Comparison of ENCODE assay signal across 8 cellular contexts in the genomic region with DNA sequence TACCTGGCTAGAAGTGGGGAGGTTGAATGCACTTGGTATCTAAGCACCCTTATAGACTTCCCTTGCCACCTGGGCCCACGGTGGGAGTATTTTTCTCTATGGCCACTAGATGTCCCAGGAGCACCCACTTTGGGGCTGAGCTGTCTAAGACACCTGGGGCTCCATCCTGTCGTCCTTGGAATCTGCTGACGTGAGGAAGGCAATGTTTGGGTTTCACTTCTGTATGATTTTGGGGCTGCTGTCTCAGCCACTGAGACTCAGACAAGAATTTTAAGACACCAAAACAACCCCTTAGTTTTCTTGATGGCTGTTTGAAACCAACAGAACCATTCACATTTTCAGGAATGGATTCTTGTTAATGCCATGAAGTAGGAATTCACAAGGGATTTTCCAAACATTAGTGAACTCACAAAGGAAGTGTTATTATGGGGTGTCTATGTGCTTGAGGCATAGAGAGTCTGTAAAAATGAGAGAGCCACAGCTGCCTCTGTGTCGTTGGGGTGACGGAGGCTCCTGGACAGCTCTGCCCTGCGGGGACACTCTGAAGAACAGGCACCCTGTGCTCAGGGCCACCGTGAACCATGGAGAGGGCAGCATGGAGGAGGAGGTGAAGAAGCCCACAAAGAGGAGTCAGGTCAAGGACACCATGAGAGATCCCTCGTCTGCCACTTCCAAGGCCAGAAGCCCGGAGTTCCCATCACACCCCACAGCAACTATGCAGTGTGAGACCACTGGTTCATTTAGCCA.
DNase-seq lines count a peak whose midpoint lies in the region; ATAC-seq and TF ChIP-seq lines count a peak whose summit lies in the region.

No MANE protein-coding gene starts in this region.

- H3K27ac ChIP-seq in colonic mucosa: no peak overlapping the region

- DNase-seq in 8988T (peak; percentile 60), GM13976 (ENCODE audit: low spot score) (peak; percentile 79), NCI-H2171 (lab: John Stamatoyannopoulos, UW) (peak; percentile 2), colonic mucosa (peak; percentile 75), lung microvascular endothelial cell (ENCODE audit: low read depth in 2 of 2) (peak; percentile 55 to 76)
- peak; percentile 32 to 36 for DNase-seq in activated CD4-positive, alpha-beta T cell treated with anti-CD3 and anti-CD28 coated beads for 24 hours (ENCODE audit: low read depth in 2 of 2)
- peak; percentile 17 to 45 for DNase-seq in stimulated activated CD8-positive, alpha-beta memory T cell treated with anti-CD3 and anti-CD28 coated beads, Interleukin-2, amount 100 ng/mL, for 48 hours (ENCODE audit: low read depth in 2 of 2)

- in situ Hi-C loops in GM13976 (cut with MboI; ENCODE audit: low sequenced_read_pairs, unreplicated experiment): no loop called here

- no peak overlapping the region for H3K9ac ChIP-seq in colonic mucosa (ENCODE audit: low read depth in 2 of 2, low read length in 2 of 2)

- H3K9me3 ChIP-seq in colonic mucosa: no peaks in the 10 kb centered on the region

- H3K36me3 ChIP-seq in colonic mucosa: no peaks in the 10 kb centered on the region

- H3K27me3 ChIP-seq in colonic mucosa: no peaks in the 10 kb centered on the region

- ATAC-seq in HG02943 (IDR thresholded peaks at IDR 0.05; ENCODE audit: low read depth, unreplicated experiment): peak; percentile 76

- no peaks in the 10 kb centered on the region for H3K4me1 ChIP-seq in colonic mucosa

- intact Hi-C loops in colonic mucosa (cut with DNase I): loop anchor here (2.0 kb wide), 1 partner anchor 167 kb away; no protein-coding TSS in a partner anchor

- TF ChIP-seq CTCF in GM13976 (IDR thresholded peaks at IDR 0.05; ENCODE audit: borderline replicate concordance, control extremely low read depth, extremely low read depth, insufficient read depth, missing control alignments) (peak; percentile 72), colonic mucosa (IDR thresholded peaks at IDR 0.05) (peak; percentile 70)

- H3K4me3 ChIP-seq in colonic mucosa: no peak overlapping the region

Comparison
In these comparisons a context has a peak if more than half of its experiments do, and no peak if none do; other contexts are left out.
1. DNase-seq: peak in every context shown above with its lines; median percentile 79 in GM13976; 75 in colonic mucosa; 66 in lung microvascular endothelial cell; 60 in 8988T; 34 in activated CD4-positive, alpha-beta T cell treated with anti-CD3 and anti-CD28 coated beads for 24 hours; 31 in stimulated activated CD8-positive, alpha-beta memory T cell treated with anti-CD3 and anti-CD28 coated beads, Interleukin-2, amount 100 ng/mL, for 48 hours; 2 in NCI-H2171.